8 cellular contexts compared by ENCODE assay signal in genomic region chr4:177554966-177555574, GRCh38.
A peak's percentile ranks its signal among the peaks of the same experiment; 100 is the strongest.
DNase-seq lines count a peak whose midpoint lies in the region; ATAC-seq, FAIRE-seq and TF ChIP-seq lines count a peak whose summit lies in the region.

No MANE protein-coding gene starts in this region.

- H3K79me2 ChIP-seq in SK-N-SH (ENCODE audit: insufficient read depth): no peaks in the 10 kb centered on the region

- no peak for TF ChIP-seq EP300 in SK-N-SH (IDR thresholded peaks at IDR 0.05; ENCODE audit: borderline replicate concordance in 1 of 2, low read depth in 1 of 2, low read length in 1 of 2)
- no peak for TF ChIP-seq EP300 in upper lobe of left lung (IDR thresholded peaks at IDR 0.05)

- no peaks in the 10 kb centered on the region for H3K9me3 ChIP-seq in HEK293 (ENCODE audit: control insufficient read depth, insufficient read depth, low read depth, low read length)
- H3K9me3 ChIP-seq in SK-N-SH: no peaks in the 10 kb centered on the region
- H3K9me3 ChIP-seq in upper lobe of left lung: no peaks in the 10 kb centered on the region

- CTCF ChIA-PET in HEK293 (lab: Yijun Ruan, JAX): interaction anchor here (0.6 to 1.5 kb wide), 5 partner anchors 10 to 499 kb away, joined by 3 to 4 read pairs (median 3); no protein-coding TSS in a partner anchor
- CTCF ChIA-PET in SK-N-SH (lab: Yijun Ruan, JAX): interaction anchor here (0.6 to 1.7 kb wide), 7 partner anchors 10 to 1656 kb away, joined by 3 to 7 read pairs (median 4); no protein-coding TSS in a partner anchor

- peak; percentile 39 for FAIRE-seq in frontal cortex (lab: Jason Lieb, UNC)

- TF ChIP-seq POLR2A in upper lobe of left lung (IDR thresholded peaks at IDR 0.05): no peak

- H3K4me1 ChIP-seq in HEK293 (ENCODE audit: control insufficient read depth, insufficient read depth, low read length) (no peaks in the 10 kb centered on the region), SK-N-SH (ENCODE audit: control insufficient read depth in 1 of 2, insufficient read depth in 2 of 2, low read depth in 1 of 2, low read length in 1 of 2) (no peaks in the 10 kb centered on the region), upper lobe of left lung (no peaks in the 10 kb centered on the region)

- no peaks in the 10 kb centered on the region for H3K9me2 ChIP-seq in SK-N-SH

- POLR2A ChIA-PET in HEK293 (lab: Yijun Ruan, JAX): no interaction called here
- POLR2A ChIA-PET in SK-N-SH (lab: Yijun Ruan, JAX): no interaction called here

- H3F3A ChIP-seq in SK-N-SH (replicated peaks; ENCODE audit: insufficient read depth): peaks cover 3% of the 10 kb centered on the region

- WGBS in SK-N-SH (ENCODE audit: low lambda C conversion rate): 1% methylated on average over 2 of the region's 2 CpGs
- WGBS in upper lobe of left lung, 2 donors: 21 to 27% methylated on average over 2 of the region's 2 CpGs

- H3K27me3 ChIP-seq in SK-N-SH (ENCODE audit: insufficient read depth): no peaks in the 10 kb centered on the region; the same call in 1 of the 2 replicates
- H3K27me3 ChIP-seq in upper lobe of left lung: no peaks in the 10 kb centered on the region

- 0 out of 2 replicates have a peak, but pooled peaks have one; percentile 11 for TF ChIP-seq CTCF in HEK293 (tag by site-specific recombination; IDR thresholded peaks at IDR 0.05)
- peak; percentile 88 for TF ChIP-seq CTCF in SK-N-SH (IDR thresholded peaks at IDR 0.05)
- peak in 4 of 6 experiments; percentile 7 to 47 (median 35) for TF ChIP-seq CTCF in upper lobe of left lung (IDR thresholded peaks at IDR 0.05)

- no peak overlapping the region for H3K4me2 ChIP-seq in SK-N-SH

- H3K36me3 ChIP-seq in HEK293 (ENCODE audit: control insufficient read depth in 2 of 2, insufficient read depth in 1 of 2, low read length in 2 of 2) (no peaks in the 10 kb centered on the region), SK-N-SH (replicated peaks in 1 of 2; ENCODE audit: control insufficient read depth in 1 of 2, insufficient read depth in 2 of 2, low read length in 1 of 2) (no peaks in the 10 kb centered on the region), upper lobe of left lung (no peaks in the 10 kb centered on the region)

- DNase-seq in SIG-M5 treated with dmso at 0.1 percent for 504 hours (lab: John Stamatoyannopoulos, UW; ENCODE audit: unreplicated experiment) (peak; percentile 17), SIG-M5 (lab: John Stamatoyannopoulos, UW) (no peak), SK-N-SH (peak; percentile 40), frontal cortex (ENCODE audit: low spot score in 2 of 2) (peak in 1 of 2 donors; percentile 17), upper lobe of left lung (no peak), putamen (ENCODE audit: low spot score) (no peak)

- H3K27ac ChIP-seq in HEK293 (ENCODE audit: extremely low read depth, low read depth, low read length) (no peak overlapping the region), SK-N-SH (ENCODE audit: low read depth in 2 of 2, low read length in 1 of 2) (no peak overlapping the region), upper lobe of left lung (no peak overlapping the region)

- no peaks in the 10 kb centered on the region for H4K20me1 ChIP-seq in SK-N-SH (ENCODE audit: insufficient read depth)

- H3K4me3 ChIP-seq in HEK293 (ENCODE audit: low read depth, low read length) (no peak overlapping the region), SK-N-SH (ENCODE audit: low read depth in 2 of 2, low read length in 1 of 2) (no peak overlapping the region; a peak in 1 of 4 replicates), upper lobe of left lung (no peak overlapping the region)

- H3K9ac ChIP-seq in SK-N-SH: no peak overlapping the region

- TF ChIP-seq RAD21 in SK-N-SH (IDR thresholded peaks at IDR 0.05; ENCODE audit: low read length): peak; percentile 70

- H2AFZ ChIP-seq in SK-N-SH (ENCODE audit: low read depth): no peak overlapping the region

- ATAC-seq in upper lobe of left lung (ENCODE audit: low FRiP score in 2 of 2): no peak
- no peak for ATAC-seq in HG03521 (IDR thresholded peaks at IDR 0.05; ENCODE audit: unreplicated experiment)

TF ChIP-seq in HEK293, 187 proteins besides CTCF, POLR2A, EP300 and RAD21:
- no peak for TF ChIP-seq ZNF37A (tag by site-specific recombination; IDR thresholded peaks at IDR 0.05)
- no peak for TF ChIP-seq ZNF140 (tag by site-specific recombination; IDR thresholded peaks at IDR 0.05)
- peak; percentile 48 for TF ChIP-seq ZNF654 (tag by site-specific recombination; IDR thresholded peaks at IDR 0.05; ENCODE audit: low read depth)
- no peak for TF ChIP-seq ZNF366 (tag by site-specific recombination; conservative IDR thresholded peaks at IDR 0.05)

TF ChIP-seq in SK-N-SH, 30 proteins besides CTCF, POLR2A, EP300 and RAD21:
- TF ChIP-seq RXRA (IDR thresholded peaks at IDR 0.05; ENCODE audit: borderline replicate concordance, low read depth) (no peak), SMC3 (IDR thresholded peaks at IDR 0.05; ENCODE audit: low read depth, low read length) (peak; percentile 61)
TF ChIP-seq in SK-N-SH: peak in this region for 1.

Comparison
In these comparisons a context has a peak if more than half of its experiments do, and no peak if none do; other contexts are left out.
1. DNase-seq: peak in SIG-M5 treated with dmso at 0.1 percent for 504 hours (single experiment) and SK-N-SH (single experiment); none in SIG-M5 (single experiment), upper lobe of left lung (0 of 2) and putamen (single experiment).
2. CTCF ChIP-seq: peak in every context shown above with its lines; median percentile 88 in SK-N-SH; 35 in upper lobe of left lung; 11 in HEK293.